ENCODE assay signal across 14 cellular contexts in the genomic region with DNA sequence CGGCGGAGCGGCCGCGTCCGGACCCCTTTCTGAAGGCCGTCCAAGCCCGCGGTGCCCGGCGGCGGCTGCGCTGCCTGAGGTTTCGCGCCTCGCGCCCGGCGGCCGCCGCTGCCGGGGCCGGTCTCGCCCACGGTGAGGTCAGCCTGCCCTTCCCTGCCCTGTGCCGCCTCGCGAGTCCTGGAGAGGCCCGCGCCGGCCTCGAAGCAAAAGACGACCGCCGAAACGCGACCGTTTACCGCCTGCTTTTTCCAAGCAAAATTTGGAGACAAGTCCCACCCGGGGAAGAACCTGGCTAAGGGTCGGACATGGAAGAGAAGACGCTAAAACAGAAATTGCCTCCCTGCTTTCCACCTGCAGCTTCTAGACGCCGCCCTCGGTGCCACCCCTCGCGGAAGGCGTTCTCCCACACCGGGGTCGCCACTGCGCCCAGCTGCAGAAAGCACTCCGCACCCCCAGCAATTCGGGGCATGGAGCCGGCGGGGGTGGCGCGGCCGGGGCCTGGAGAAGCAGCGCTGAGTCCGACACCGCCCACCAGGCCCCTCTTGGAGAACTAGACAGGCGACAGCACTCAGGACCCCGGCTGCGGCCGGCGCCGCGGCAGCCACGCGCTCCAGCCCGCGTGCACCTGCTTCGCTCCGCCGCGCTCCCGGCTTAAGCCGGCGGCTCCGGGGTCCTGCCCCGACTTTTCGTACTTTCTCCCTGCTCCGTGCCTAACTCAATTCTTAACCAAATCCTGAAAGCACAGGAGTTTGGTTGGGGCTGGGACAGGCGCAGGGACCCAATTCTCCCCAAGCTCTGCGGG. TPM values are rescaled to one million over a fixed set of nuclear protein-coding genes. Genes with fewer than 3 reads are reported as not detected.
DNase-seq lines count a peak whose midpoint lies in the region; ATAC-seq and TF ChIP-seq lines count a peak whose summit lies in the region.
"Had no signal": no experiment of that assay in that cellular context is flagged by ENCODE, and none has a peak within 500 bp of the region (broad histone marks: within the 10 kb centered on the region; RNA-seq: fewer than 3 reads in every experiment).

No MANE protein-coding gene starts in this region.

- peaks cover 7% of the 10 kb centered on the region for H4K20me1 ChIP-seq in GM23338 (replicated peaks; ENCODE audit: insufficient read depth)

- no peak overlapping the region for H3K9ac ChIP-seq in iPS-15b (ENCODE audit: low read depth, low read length)

- no peak overlapping the region for H3K27ac ChIP-seq in GM23338 (ENCODE audit: low read depth)
- H3K27ac ChIP-seq in gastrocnemius medialis: no peak overlapping the region

- no peak for TF ChIP-seq POLR2A in gastrocnemius medialis (IDR thresholded peaks at IDR 0.05)

- peak overlapping the region; percentile 53 for H3K4me3 ChIP-seq in GM23338
- H3K4me3 ChIP-seq in iPS-15b (ENCODE audit: low read depth, low read length): peak overlapping the region; percentile 48
- H3K4me3 ChIP-seq in gastrocnemius medialis: peak overlapping the region in 3 of 4 donors; percentile 3 to 46 (median 22)

- H3K27ac Mint-ChIP-seq in GM23338: no peak overlapping the region
- no peak overlapping the region for H3K27ac Mint-ChIP-seq in activated T-helper 17 cell treated with anti-CD3 and anti-CD28 coated beads, Interleukin-2, amount 50 U/mL, for 72 hours
- H3K27ac Mint-ChIP-seq in Calu3 (ENCODE audit: unreplicated experiment): no peak overlapping the region
- H3K27ac Mint-ChIP-seq: nephron had no signal

- H3K9me3 ChIP-seq in iPS-15b (ENCODE audit: control insufficient read depth, insufficient read depth, low read length) (no peaks in the 10 kb centered on the region), gastrocnemius medialis (no peaks in the 10 kb centered on the region)

- intact Hi-C loops in gastrocnemius medialis (cut with DNase I; ENCODE audit: low total_unique reads): no loop called here
- intact Hi-C loops in Calu3 (cut with micrococcal nuclease; ENCODE audit: unreplicated experiment): no loop called here

- BruUV-seq in Calu3 (replicated peaks; lab: Mats Ljungman, UMichigan): no TSS peak

- no peaks in the 10 kb centered on the region for H3K36me3 ChIP-seq in GM23338 (ENCODE audit: insufficient read depth)
- H3K36me3 ChIP-seq in iPS-15b (ENCODE audit: control insufficient read depth, insufficient read depth, low read length): no peaks in the 10 kb centered on the region
- no peaks in the 10 kb centered on the region for H3K36me3 ChIP-seq in gastrocnemius medialis

- H3F3A ChIP-seq in GM23338 (replicated peaks; ENCODE audit: low read depth): peaks cover 20% of the 10 kb centered on the region

- in situ Hi-C loops in gastrocnemius medialis (cut with MboI; ENCODE audit: low sequenced_read_pairs in 4 of 4): loop anchor here (10.0 to 25.0 kb wide), 4 partner anchors 584 to 791 kb away; no protein-coding TSS in a partner anchor

- peaks cover 36% of the 10 kb centered on the region for H3K4me1 ChIP-seq in GM23338 (ENCODE audit: insufficient read depth)
- H3K4me1 ChIP-seq in iPS-15b (ENCODE audit: control insufficient read depth, insufficient read depth, low read length): no peaks in the 10 kb centered on the region
- H3K4me1 ChIP-seq in gastrocnemius medialis: peaks cover 7 to 18% of the 10 kb centered on the region in 2 donors

- no peaks in the 10 kb centered on the region for H3K79me2 ChIP-seq in GM23338 (replicated peaks; ENCODE audit: insufficient read depth)

- H3K36me3 Mint-ChIP-seq in GM23338 (ENCODE audit: low read depth) (no peaks in the 10 kb centered on the region), Calu3 (ENCODE audit: insufficient read depth, unreplicated experiment) (no peaks in the 10 kb centered on the region)
- no peaks in the 10 kb centered on the region for H3K36me3 Mint-ChIP-seq in activated T-helper 17 cell treated with anti-CD3 and anti-CD28 coated beads, Interleukin-2, amount 50 U/mL, for 72 hours (ENCODE audit: low read depth)

- H2AFZ ChIP-seq in GM23338: peak overlapping the region; percentile 66

- H3K27me3 ChIP-seq in GM23338 (ENCODE audit: insufficient read depth): peaks cover 100% of the 10 kb centered on the region
- peaks cover 94% of the 10 kb centered on the region for H3K27me3 ChIP-seq in iPS-15b (ENCODE audit: control insufficient read depth, insufficient read depth, low read length)
- H3K27me3 ChIP-seq in gastrocnemius medialis: peaks cover 79 to 95% (median 93%) of the 10 kb centered on the region in 3 donors

- TF ChIP-seq CTCF in GM23338 (conservative IDR thresholded peaks at IDR 0.05; ENCODE audit: low read depth in 2 of 2) (no peak), gastrocnemius medialis (IDR thresholded peaks at IDR 0.05 in 4 of 5, conservative IDR thresholded peaks at IDR 0.05 in 1 of 5) (no peak), Calu3 (IDR thresholded peaks at IDR 0.05; ENCODE audit: unreplicated experiment) (no peak)

- ATAC-seq in GM23338 (peak; percentile 14), gastrocnemius medialis (no peak), HG02588 (IDR thresholded peaks at IDR 0.05; ENCODE audit: unreplicated experiment) (no peak)
- no peak for ATAC-seq in activated T-helper 17 cell treated with anti-CD3 and anti-CD28 coated beads, Interleukin-2, amount 50 U/mL, for 72 hours (replicated peaks)

- CTCF ChIA-PET in Calu3 (lab: Charles Lee): interaction anchor here (0.6 kb wide), 1 partner anchor 893 kb away, joined by 3 read pairs; no protein-coding TSS in a partner anchor

- H3K4me1 Mint-ChIP-seq in GM23338 (peaks cover 24% of the 10 kb centered on the region), Calu3 (ENCODE audit: low read depth, unreplicated experiment) (no peaks in the 10 kb centered on the region)
- H3K4me1 Mint-ChIP-seq in activated T-helper 17 cell treated with anti-CD3 and anti-CD28 coated beads, Interleukin-2, amount 50 U/mL, for 72 hours: peaks cover 10% of the 10 kb centered on the region

- H3K27me3 Mint-ChIP-seq in GM23338 (ENCODE audit: insufficient read depth, low read depth, poor library complexity) (peaks cover 85% of the 10 kb centered on the region), Calu3 (ENCODE audit: unreplicated experiment) (peaks cover 76% of the 10 kb centered on the region)
- H3K27me3 Mint-ChIP-seq in activated T-helper 17 cell treated with anti-CD3 and anti-CD28 coated beads, Interleukin-2, amount 50 U/mL, for 72 hours: peaks cover 58% of the 10 kb centered on the region

- H3K4me2 ChIP-seq in GM23338: peak overlapping the region; percentile 84

- peak; percentile 70 for DNase-seq in GM23338 (ENCODE audit: low spot score)
- DNase-seq in gastrocnemius medialis: no peak
- DNase-seq in SW480 (ENCODE audit: low spot score): no peak
- no peak for DNase-seq in Calu3
- DNase-seq: anterior cingulate cortex, islet precursor cell, NCI-H2171 treated with DMSO at 0.1 percent for 48 hours had no signal

- H3K4me3 Mint-ChIP-seq in GM23338 (peak overlapping the region; percentile 53), Calu3 (ENCODE audit: low read depth, unreplicated experiment) (no peak overlapping the region)
- peak overlapping the region; percentile 49 for H3K4me3 Mint-ChIP-seq in activated T-helper 17 cell treated with anti-CD3 and anti-CD28 coated beads, Interleukin-2, amount 50 U/mL, for 72 hours

- no peaks in the 10 kb centered on the region for H3K9me2 ChIP-seq in GM23338 (ENCODE audit: insufficient read depth)

- H3K9me3 Mint-ChIP-seq in GM23338 (0 out of 3 replicates have a peak, but pooled peaks cover 4% of the 10 kb centered on the region), Calu3 (ENCODE audit: low read depth, unreplicated experiment) (no peaks in the 10 kb centered on the region)
- H3K9me3 Mint-ChIP-seq in activated T-helper 17 cell treated with anti-CD3 and anti-CD28 coated beads, Interleukin-2, amount 50 U/mL, for 72 hours: no peaks in the 10 kb centered on the region
- H3K9me3 Mint-ChIP-seq: T-helper 1 cell treated with Interleukin-12 subunit alpha and Interleukin-12 subunit beta and Interleukin-4 antibody, amounts not matched to agents 30 μg/mL and 1 μg/mL, for 36 hours had no signal

TF ChIP-seq in GM23338, 12 proteins besides CTCF, POLR2A, EP300 and RAD21:
- TF ChIP-seq JUNB (IDR thresholded peaks at IDR 0.05; ENCODE audit: unreplicated experiment) (no peak), EZH2 (IDR thresholded peaks at IDR 0.05; ENCODE audit: low read depth, unreplicated experiment) (peak; percentile 92), EZH2phosphoT487 (IDR thresholded peaks at IDR 0.05; ENCODE audit: unreplicated experiment) (peak; percentile 68)
TF ChIP-seq in GM23338: peak in this region for 2.

RNA-seq across cellular contexts. Expression of gene FOXF2, which starts 11.0 kb away (rescaled TPM):
- not detected in 2 replicates for total RNA-seq in GM23338 (2014; rRNA removed; shearing (Covaris generic))
- polyA plus RNA-seq in GM23338 (2016; fragmentation: Nextera tagmentation; extraction: Ambion mirVana): not detected in 2 replicates
- total RNA-seq in activated T-helper 17 cell treated with anti-CD3 and anti-CD28 coated beads, Interleukin-2, amount 50 U/mL, for 72 hours: not detected
- total RNA-seq in gastrocnemius medialis: 1 to 10 TPM in 2 of 4 donors, under 1 TPM in 2; 0.31 to 2.2 (median 1.1) TPM
- 0.14 and 0.17 TPM in 2 replicates for total RNA-seq in Calu3 (2022)
- total RNA-seq: epithelial cell of proximal tubule, OCI-LY7 had no signal
